10 cellular contexts compared by ENCODE assay signal in genomic region chr7:105267244-105267643, GRCh38.
DNase-seq lines count a peak whose midpoint lies in the region; ATAC-seq and TF ChIP-seq lines count a peak whose summit lies in the region.
"Had no signal": no experiment of that assay in that cellular context is flagged by ENCODE, and none has a peak within 500 bp of the region (broad histone marks: within the 10 kb centered on the region; RNA-seq: fewer than 3 reads in every experiment).

No MANE protein-coding gene starts in this region.

- H3K4me2 ChIP-seq in BLaER1 treated with 17β-estradiol and CSF1 and Interleukin-3, amounts not matched to agents 10 nM and 100 nM, result peak overlapping the region in 9 of 11 experiments; percentile 1 to 94 (median 18); a peak in 14 of 22 replicates
- H3K4me2 ChIP-seq in neural progenitor cell, result no peak overlapping the region

- H3K9ac ChIP-seq in BLaER1 treated with 17β-estradiol and CSF1 and Interleukin-3, amounts not matched to agents 10 nM and 100 nM, result no peak overlapping the region
- no peak overlapping the region for H3K9ac ChIP-seq in neural progenitor cell

- H3K79me2 ChIP-seq in neural progenitor cell (ENCODE audit: low read depth), result peaks cover 46% of the 10 kb centered on the region

- H3K4me1 ChIP-seq in BLaER1 treated with 17β-estradiol and CSF1 and Interleukin-3, amounts not matched to agents 10 nM and 100 nM, result peaks cover 6 to 33% (median 29%) of the 10 kb centered on the region in 10 experiments
- H3K4me1 ChIP-seq in neural progenitor cell, result peaks cover 15% of the 10 kb centered on the region

- H3K27me3 Mint-ChIP-seq in central memory CD8-positive, alpha-beta T cell, result no peaks in the 10 kb centered on the region
- H3K27me3 Mint-ChIP-seq in nephron progenitor cell (ENCODE audit: low read depth, poor library complexity), result no peaks in the 10 kb centered on the region
- H3K27me3 Mint-ChIP-seq in neural progenitor cell (ENCODE audit: insufficient read depth, low read depth), result no peaks in the 10 kb centered on the region
- H3K27me3 Mint-ChIP-seq in CD14-positive monocyte (ENCODE audit: low read depth in 3 of 3), result no peaks in the 10 kb centered on the region

- peaks cover 8% of the 10 kb centered on the region for H3F3A ChIP-seq in neural progenitor cell (ENCODE audit: low read depth)

- H3K9me3 Mint-ChIP-seq in central memory CD8-positive, alpha-beta T cell, result no peaks in the 10 kb centered on the region
- H3K9me3 Mint-ChIP-seq in nephron progenitor cell, result no peaks in the 10 kb centered on the region
- H3K9me3 Mint-ChIP-seq in neural progenitor cell, result no peaks in the 10 kb centered on the region
- H3K9me3 Mint-ChIP-seq in CD14-positive monocyte, result no peaks in the 10 kb centered on the region

- peak overlapping the region; percentile 72 for H3K4me3 Mint-ChIP-seq in central memory CD8-positive, alpha-beta T cell
- peak overlapping the region; percentile 13 for H3K4me3 Mint-ChIP-seq in nephron progenitor cell
- H3K4me3 Mint-ChIP-seq in neural progenitor cell, result no peak overlapping the region
- H3K4me3 Mint-ChIP-seq in CD14-positive monocyte, result no peak overlapping the region

- H3K36me3 Mint-ChIP-seq in central memory CD8-positive, alpha-beta T cell (ENCODE audit: insufficient read depth), result no peaks in the 10 kb centered on the region
- H3K36me3 Mint-ChIP-seq in nephron progenitor cell (ENCODE audit: low read depth) (no peaks in the 10 kb centered on the region), neural progenitor cell (no peaks in the 10 kb centered on the region), CD14-positive monocyte (no peaks in the 10 kb centered on the region)

- no peak overlapping the region for H3K27ac ChIP-seq in BLaER1 treated with 17β-estradiol and CSF1 and Interleukin-3, amounts not matched to agents 10 nM and 100 nM
- no peak overlapping the region for H3K27ac ChIP-seq in neural progenitor cell

- peak; percentile 23 for ATAC-seq in central memory CD8-positive, alpha-beta T cell (replicated peaks; ENCODE audit: extremely low read depth, poor library complexity, severe bottlenecking)

- peaks cover 72% of the 10 kb centered on the region for H3K4me1 Mint-ChIP-seq in central memory CD8-positive, alpha-beta T cell
- peaks cover 64% of the 10 kb centered on the region for H3K4me1 Mint-ChIP-seq in nephron progenitor cell
- peaks cover 19% of the 10 kb centered on the region for H3K4me1 Mint-ChIP-seq in neural progenitor cell
- peaks cover 16% of the 10 kb centered on the region for H3K4me1 Mint-ChIP-seq in CD14-positive monocyte

- peaks cover 0 to 68% (median 18%) of the 10 kb centered on the region in 11 experiments; a peak in 14 of 22 replicates for H4K20me1 ChIP-seq in BLaER1 treated with 17β-estradiol and CSF1 and Interleukin-3, amounts not matched to agents 10 nM and 100 nM
- H4K20me1 ChIP-seq in neural progenitor cell (ENCODE audit: low read depth), result peaks cover 8% of the 10 kb centered on the region

- no peaks in the 10 kb centered on the region for H3K9me3 ChIP-seq in BLaER1 treated with 17β-estradiol and CSF1 and Interleukin-3, amounts not matched to agents 10 nM and 100 nM (replicated peaks in 1 of 11)
- H3K9me3 ChIP-seq in MG63 (no peaks in the 10 kb centered on the region), neural progenitor cell (ENCODE audit: low read depth) (no peaks in the 10 kb centered on the region)

- H2AFZ ChIP-seq in neural progenitor cell (replicated peaks), result no peak overlapping the region

- no peaks in the 10 kb centered on the region for H3K36me3 ChIP-seq in BLaER1 treated with 17β-estradiol and CSF1 and Interleukin-3, amounts not matched to agents 10 nM and 100 nM
- H3K36me3 ChIP-seq in MG63 (no peaks in the 10 kb centered on the region), neural progenitor cell (no peaks in the 10 kb centered on the region)

- H3K27me3 ChIP-seq in BLaER1 treated with 17β-estradiol and CSF1 and Interleukin-3, amounts not matched to agents 10 nM and 100 nM, result no peaks in the 10 kb centered on the region
- no peaks in the 10 kb centered on the region for H3K27me3 ChIP-seq in MG63
- H3K27me3 ChIP-seq in neural progenitor cell, result no peaks in the 10 kb centered on the region

- no peak overlapping the region; a peak in 1 of 20 replicates for H3K4me3 ChIP-seq in BLaER1 treated with 17β-estradiol and CSF1 and Interleukin-3, amounts not matched to agents 10 nM and 100 nM
- H3K4me3 ChIP-seq in MG63, result peak overlapping the region; percentile 43; the same call in 1 of the 2 replicates
- no peak overlapping the region for H3K4me3 ChIP-seq in neural progenitor cell

- peak overlapping the region; percentile 87 for H3K27ac Mint-ChIP-seq in central memory CD8-positive, alpha-beta T cell (ENCODE audit: low read depth)
- H3K27ac Mint-ChIP-seq in nephron progenitor cell, result peak overlapping the region; percentile 43
- no peak overlapping the region for H3K27ac Mint-ChIP-seq in neural progenitor cell
- peak overlapping the region in 2 of 7 donors; percentile 61 to 72 for H3K27ac Mint-ChIP-seq in CD14-positive monocyte

- DNase-seq in MG63 (no peak), nephron progenitor cell (no peak), COLO668 (lab: John Stamatoyannopoulos, UW; ENCODE audit: unreplicated experiment) (no peak), neural progenitor cell (ENCODE audit: low spot score) (no peak), NCI-H2196 treated with DMSO at 0.1 percent for 48 hours (lab: John Stamatoyannopoulos, UW; ENCODE audit: unreplicated experiment) (no peak), CD14-positive monocyte (ENCODE audit: low spot score) (no peak)
- no peak for DNase-seq in central memory CD8-positive, alpha-beta T cell (ENCODE audit: low spot score in 2 of 2)
- DNase-seq: NCI-H187 treated with DMSO at 0.1 percent for 48 hours; stimulated activated CD4-positive, alpha-beta T cell treated with anti-CD3 and anti-CD28 coated beads, Interleukin-2, amount 100 ng/mL, for 24 hours had no signal

- intact Hi-C loops in CD14-positive monocyte (cut with micrococcal nuclease), result loop anchor here in 1 of 2 donors (10.0 kb wide), 1 partner anchor 52 kb away; no protein-coding TSS in a partner anchor

- no peak for TF ChIP-seq CTCF in nephron progenitor cell (IDR thresholded peaks at IDR 0.05)
- TF ChIP-seq CTCF in neural progenitor cell (IDR thresholded peaks at IDR 0.05), result no peak
- TF ChIP-seq CTCF in CD14-positive monocyte (IDR thresholded peaks at IDR 0.05), result no peak

Comparison
In these comparisons a context has a peak if more than half of its experiments do, and no peak if none do; other contexts are left out.
1. H3K4me3 Mint-ChIP-seq: peak in central memory CD8-positive, alpha-beta T cell (single experiment) and nephron progenitor cell (single experiment); none in neural progenitor cell (single experiment) and CD14-positive monocyte (0 of 2).